Comparison of ENCODE assay signal across 1 cellular context in genomic region chr3:53844262-53845102, GRCh38.
A peak's percentile ranks its signal among the peaks of the same experiment; 100 is the strongest.
TF ChIP-seq lines count a peak whose summit lies in the region.

No MANE protein-coding gene starts in this region.

TF ChIP-seq in HepG2, 621 proteins besides CTCF, POLR2A, EP300 and RAD21 (continued from another document and continues in another):
- TF ChIP-seq ZNF362 (CRISPR knock-in tag; IDR thresholded peaks at IDR 0.05; ENCODE audit: borderline replicate concordance) (peak; percentile 7; the same call in 1 of the 2 replicates), IRF1 (CRISPR knock-in tag; IDR thresholded peaks at IDR 0.05; ENCODE audit: low read depth) (no peak), KDM5B (CRISPR knock-in tag; IDR thresholded peaks at IDR 0.05; ENCODE audit: borderline replicate concordance) (no peak), SETDB1 (CRISPR knock-in tag; IDR thresholded peaks at IDR 0.05; ENCODE audit: borderline replicate concordance) (no peak), GPBP1L1 (CRISPR knock-in tag; IDR thresholded peaks at IDR 0.05) (no peak), HHEX (CRISPR knock-in tag; IDR thresholded peaks at IDR 0.05) (no peak), GPN1 (CRISPR knock-in tag; IDR thresholded peaks at IDR 0.05; ENCODE audit: borderline replicate concordance) (no peak), ZMAT3 (CRISPR knock-in tag; conservative IDR thresholded peaks at IDR 0.05) (no peak), TBP (CRISPR knock-in tag; IDR thresholded peaks at IDR 0.05) (no peak), ZBTB40 (IDR thresholded peaks at IDR 0.05) (no peak), ZBTB40 (CRISPR knock-in tag; IDR thresholded peaks at IDR 0.05) (no peak), ZEB1 (IDR thresholded peaks at IDR 0.05; ENCODE audit: insufficient replicate concordance, low read depth) (peak; percentile 74), ARID4A (CRISPR knock-in tag; IDR thresholded peaks at IDR 0.05; ENCODE audit: borderline replicate concordance) (peak; percentile 19; the same call in 1 of the 2 replicates), ZSCAN31 (CRISPR knock-in tag; IDR thresholded peaks at IDR 0.05; ENCODE audit: low read depth) (no peak), ZNF101 (CRISPR knock-in tag; IDR thresholded peaks at IDR 0.05; ENCODE audit: borderline replicate concordance, low read depth) (no peak), CREBL2 (CRISPR knock-in tag; IDR thresholded peaks at IDR 0.05; ENCODE audit: borderline replicate concordance) (no peak), HNRNPUL1 (IDR thresholded peaks at IDR 0.05; ENCODE audit: low read depth, low read length) (no peak), KIAA2018 (CRISPR knock-in tag; IDR thresholded peaks at IDR 0.05; ENCODE audit: borderline replicate concordance) (no peak), FOXO4 (CRISPR knock-in tag; conservative IDR thresholded peaks at IDR 0.05) (no peak), AKAP8 (CRISPR knock-in tag; IDR thresholded peaks at IDR 0.05) (no peak), ZNF605 (CRISPR knock-in tag; IDR thresholded peaks at IDR 0.05) (peak; percentile 50; the same call in 1 of the 2 replicates)
